1 cellular context compared by ENCODE assay signal in the genomic region with DNA sequence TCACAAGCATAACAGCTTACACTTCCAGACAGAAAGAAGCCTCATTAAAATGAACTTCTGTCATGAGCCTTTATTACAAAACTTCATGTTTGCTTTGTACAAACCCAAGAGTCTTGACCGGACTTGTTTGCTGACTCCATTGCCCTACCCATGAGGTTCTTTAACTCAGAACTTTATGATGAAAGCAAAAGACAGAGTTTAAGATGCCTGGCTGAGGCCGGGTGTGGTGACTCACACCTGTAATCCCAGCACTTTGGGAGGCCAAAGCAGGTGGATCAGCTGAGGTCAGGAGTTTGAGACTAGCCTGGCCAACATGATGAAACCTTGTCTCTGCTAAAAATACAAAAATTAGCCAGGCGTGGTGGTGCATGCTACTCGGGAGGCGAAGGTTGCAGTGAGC.
TF ChIP-seq lines count a peak whose summit lies in the region.
"Not testable (repeated sequence)": the region's sequence is repeated elsewhere in the genome, so short reads cannot be mapped to it uniquely, and the experiment has no call there.

No MANE protein-coding gene starts in this region.

TF ChIP-seq in A549, 52 proteins besides CTCF, POLR2A, EP300 and RAD21:
- TF ChIP-seq JUNB (IDR thresholded peaks at IDR 0.05) (peak; percentile 21; the same call in 1 of the 2 replicates), JUN (IDR thresholded peaks at IDR 0.05) (0 out of 5 replicates have a peak, but pooled peaks of 1 of the 2 experiments have one; percentile 19), CEBPB (IDR thresholded peaks at IDR 0.05) (peak in 1 of 2 experiments; percentile 20; a peak in 1 of 4 replicates), FOSL2 (CRISPR knock-in tag; IDR thresholded peaks at IDR 0.05) (peak; percentile 66)
- not testable (repeated sequence) for TF ChIP-seq FOSL2 (IDR thresholded peaks at IDR 0.05)
